ENCODE assay signal across 8 cellular contexts in genomic region chr4:157287445-157287844, GRCh38.
"Had no signal": no experiment of that assay in that cellular context is flagged by ENCODE, and none has a peak within 500 bp of the region (broad histone marks: within the 10 kb centered on the region; RNA-seq: fewer than 3 reads in every experiment).

No MANE protein-coding gene starts in this region.

- H3K9me3 ChIP-seq: HAP-1 had no signal

- H2AFZ ChIP-seq: GM23248 had no signal

- FAIRE-seq: H1, H54, HTR-8/SVneo, K562 had no signal

- H3K36me3 ChIP-seq: HAP-1 had no signal

- H3K9ac ChIP-seq: GM23248 had no signal

- H3K27ac ChIP-seq: GM23248 had no signal

- ATAC-seq: K562 had no signal

- H3K4me1 ChIP-seq: HAP-1 had no signal

- H3K4me3 ChIP-seq: GM23248, HAP-1, K562 had no signal

- DNase-seq: GM23248, IMR-90, KG1 had no signal
